11 cellular contexts compared by ENCODE assay signal in the genomic region with DNA sequence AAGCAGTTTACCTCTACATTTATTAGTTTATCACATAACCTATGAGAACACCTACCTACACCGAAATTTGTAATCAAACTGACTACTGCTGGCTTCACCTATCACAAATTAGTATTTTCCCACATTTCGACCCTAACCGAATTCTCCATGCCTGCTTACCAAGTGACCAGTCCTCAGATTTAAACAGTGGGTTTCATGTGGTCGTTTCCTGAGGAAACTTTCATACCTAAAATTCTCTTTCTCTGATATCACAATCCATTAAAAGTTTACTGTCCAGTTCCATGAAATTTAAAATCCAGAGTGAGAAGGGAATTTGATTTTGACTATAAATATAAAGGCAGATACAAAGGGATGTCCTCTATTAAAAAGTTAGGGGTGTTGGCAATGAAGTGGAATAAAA. TPM values are rescaled to one million over a fixed set of nuclear protein-coding genes. Genes with fewer than 3 reads are reported as not detected.
DNase-seq lines count a peak whose midpoint lies in the region; ATAC-seq, FAIRE-seq and TF ChIP-seq lines count a peak whose summit lies in the region.
"Had no signal": no experiment of that assay in that cellular context is flagged by ENCODE, and none has a peak within 500 bp of the region (broad histone marks: within the 10 kb centered on the region; RNA-seq: fewer than 3 reads in every experiment).

No MANE protein-coding gene starts in this region.

- peaks cover 41% of the 10 kb centered on the region for H3K79me2 ChIP-seq in fibroblast of lung (ENCODE audit: control insufficient read depth, insufficient read depth, low read length)

- H3K4me2 ChIP-seq in fibroblast of lung (ENCODE audit: extremely low read depth, insufficient read depth, low read length): peak overlapping the region; percentile 95

- POLR2A ChIA-PET in AG04450 (lab: Yijun Ruan, JAX): no interaction called here

- intact Hi-C loops in pancreas (cut with DNase I): no loop called here

- no peak for DNase-seq in AG04450 (ENCODE audit: low read depth, low spot score)
- DNase-seq in SJCRH30: peak in 1 of 2 experiments; percentile 20
- peak in 1 of 2 donors; percentile 75 for DNase-seq in fibroblast of lung (ENCODE audit: low read depth in 2 of 2)
- DNase-seq in pancreas: no peak
- no peak for DNase-seq in GM13977 (ENCODE audit: low spot score)
- no peak for DNase-seq in NCI-H1092 treated with DMSO at 0.1 percent for 48 hours (lab: John Stamatoyannopoulos, UW)
- no peak for DNase-seq in stimulated activated CD4-positive, alpha-beta T cell treated with anti-CD3 and anti-CD28 coated beads, Interleukin-15, amount 100 ng/mL, for 24 hours
- DNase-seq in omental fat pad (ENCODE audit: low spot score): no peak
- DNase-seq: activated naive CD8-positive, alpha-beta T cell treated with anti-CD3 and anti-CD28 coated beads, Interleukin-2, amount 50 U/mL, for 24 hours; BE2C; NCI-H1436 had no signal

- no peaks in the 10 kb centered on the region for H4K20me1 ChIP-seq in fibroblast of lung (ENCODE audit: control insufficient read depth, extremely low read depth, insufficient read depth, low read length)

- CTCF ChIA-PET in AG04450 (lab: Charles Lee): interaction anchor here (1.1 to 7.1 kb wide), 4 partner anchors 20 to 98 kb away, joined by 3 to 62 read pairs (median 19); no protein-coding TSS in a partner anchor

- no peak for FAIRE-seq in pancreas (lab: Jason Lieb, UNC)

- H3K36me3 ChIP-seq in SJCRH30 (no peaks in the 10 kb centered on the region), fibroblast of lung (ENCODE audit: control insufficient read depth, insufficient read depth, low read length) (no peaks in the 10 kb centered on the region), pancreas (no peaks in the 10 kb centered on the region)
- H3K36me3 ChIP-seq: BE2C had no signal

- H3K4me1 ChIP-seq in SJCRH30 (peaks cover 6% of the 10 kb centered on the region), fibroblast of lung (ENCODE audit: control insufficient read depth, extremely low read depth, insufficient read depth, low read length) (peaks cover 21% of the 10 kb centered on the region), pancreas (peaks cover 22 to 58% (median 52%) of the 10 kb centered on the region in 3 donors)
- H3K4me1 ChIP-seq: BE2C had no signal

- in situ Hi-C loops in GM13977 (cut with MboI; ENCODE audit: low pct_unique_long_range_greater_than_20kb, low sequenced_read_pairs, unreplicated experiment): no loop called here

- ATAC-seq in pancreas (no peak), omental fat pad (ENCODE audit: low FRiP score) (no peak)
- ATAC-seq: activated naive CD8-positive, alpha-beta T cell treated with anti-CD3 and anti-CD28 coated beads, Interleukin-2, amount 50 U/mL, for 24 hours had no signal

- no peak overlapping the region for H2AFZ ChIP-seq in fibroblast of lung (ENCODE audit: low read length)

- H3K27ac ChIP-seq in AG04450 (ENCODE audit: low read depth, low read length) (no peak overlapping the region), SJCRH30 (peak overlapping the region; percentile 74), fibroblast of lung (ENCODE audit: insufficient read depth, low read length) (no peak overlapping the region), pancreas (peak overlapping the region; percentile 6 to 98 (median 97))

- H3K9me3 ChIP-seq in AG04450 (ENCODE audit: control insufficient read depth, insufficient read depth, low read length) (no peaks in the 10 kb centered on the region), SJCRH30 (replicated peaks) (no peaks in the 10 kb centered on the region), fibroblast of lung (ENCODE audit: control insufficient read depth, insufficient read depth, low read depth, low read length) (no peaks in the 10 kb centered on the region), pancreas (no peaks in the 10 kb centered on the region)
- H3K9me3 ChIP-seq: BE2C had no signal

- 20 to 31% methylated on average over 4 of the region's 4 CpGs for WGBS in pancreas, 2 donors

- TF ChIP-seq CTCF in AG04450 (IDR thresholded peaks at IDR 0.05; ENCODE audit: low read depth, low read length) (no peak), fibroblast of lung (conservative IDR thresholded peaks at IDR 0.05 in 1 of 2, IDR thresholded peaks at IDR 0.05 in 1 of 2; ENCODE audit: low read depth in 1 of 2, low read length in 2 of 2) (no peak), pancreas (IDR thresholded peaks at IDR 0.05) (no peak), GM13977 (IDR thresholded peaks at IDR 0.05; ENCODE audit: extremely low read depth, insufficient read depth, missing control alignments) (no peak), omental fat pad (IDR thresholded peaks at IDR 0.05) (no peak)

- no peak overlapping the region for H3K9ac ChIP-seq in fibroblast of lung (ENCODE audit: insufficient read depth, low read length)

- H3K27me3 ChIP-seq in AG04450 (ENCODE audit: control insufficient read depth, insufficient read depth, low read length) (no peaks in the 10 kb centered on the region), SJCRH30 (no peaks in the 10 kb centered on the region), fibroblast of lung (ENCODE audit: control insufficient read depth, insufficient read depth, low read length) (no peaks in the 10 kb centered on the region), pancreas (no peaks in the 10 kb centered on the region)

- H3K4me3 ChIP-seq in AG04450 (ENCODE audit: low read depth, low read length) (peak overlapping the region; percentile 75), SJCRH30 (peak overlapping the region; percentile 84), fibroblast of lung (replicated peaks in 1 of 4; ENCODE audit: control extremely low read depth in 1 of 4, insufficient read depth in 1 of 4, low read depth in 3 of 4, low read length in 4 of 4) (peak overlapping the region; percentile 33 to 97 (median 82)), pancreas (peak overlapping the region in 2 of 4 donors; percentile 78 to 85)

RNA-seq across cellular contexts. Expression of a gene that starts 1.9 kb away (rescaled TPM):
- 63.7 and 88.9 TPM in 2 replicates for polyA plus RNA-seq in AG04450 (2011; rRNA removed)
- polyA minus RNA-seq in AG04450 (2011; rRNA and poly(A)+ RNA removed): 27.0 and 59.3 TPM in 2 replicates
- 40.3 and 43.3 TPM in 2 replicates for total RNA-seq in SJCRH30 (2014; rRNA removed; shearing (Covaris generic))
- 85.8 and 114 TPM in 2 replicates for total RNA-seq in fibroblast of lung
- polyA plus RNA-seq in fibroblast of lung: 38.1 and 91.8 TPM in 2 replicates
- polyA plus RNA-seq in fibroblast of lung (2012): 41.3 and 81.0 TPM in 2 replicates
- 2.0 and 9.5 TPM in 2 replicates for polyA minus RNA-seq in fibroblast of lung (ENCODE audit: low replicate concordance)
- 10 to 100 TPM; 13.0 to 44.7 (median 20.3) TPM for total RNA-seq in pancreas
- polyA plus RNA-seq in pancreas: 10 to 100 TPM; 12.7 to 19.6 TPM
- total RNA-seq in omental fat pad: 100 to 1,000 TPM in 3 of 4 donors, 10 to 100 TPM in 1; 35.3 to 180 (median 107) TPM

Comparison
In these comparisons a context has a peak if more than half of its experiments do, and no peak if none do; other contexts are left out.
1. H3K27ac ChIP-seq: peak in SJCRH30 (single experiment) and pancreas (4 of 4); none in AG04450 (single experiment) and fibroblast of lung (single experiment).